20 cellular contexts compared by ENCODE assay signal in genomic region chr6:105816875-105817274, GRCh38.
DNase-seq lines count a peak whose midpoint lies in the region; ATAC-seq, FAIRE-seq and TF ChIP-seq lines count a peak whose summit lies in the region.
"Had no signal": no experiment of that assay in that cellular context is flagged by ENCODE, and none has a peak within 500 bp of the region (broad histone marks: within the 10 kb centered on the region; RNA-seq: fewer than 3 reads in every experiment).

No MANE protein-coding gene starts in this region.

- BruUV-seq in HepG2 (replicated peaks; lab: Mats Ljungman, UMichigan) (no TSS peak), K562 (replicated peaks; lab: Mats Ljungman, UMichigan) (no TSS peak)

- H2AFZ ChIP-seq in HepG2 (ENCODE audit: low read length) (no peak overlapping the region), K562 (ENCODE audit: low read depth, low read length) (peak overlapping the region; percentile 59), keratinocyte (ENCODE audit: control insufficient read depth, low read length) (peak overlapping the region; percentile 75)
- H2AFZ ChIP-seq: GM23248 had no signal

- H3K79me2 ChIP-seq in HepG2 (ENCODE audit: insufficient read depth, low read length) = no peaks in the 10 kb centered on the region
- no peaks in the 10 kb centered on the region for H3K79me2 ChIP-seq in K562 (ENCODE audit: control insufficient read depth, insufficient read depth, low read length)
- H3K79me2 ChIP-seq in keratinocyte (ENCODE audit: control insufficient read depth, insufficient read depth, low read length) = no peaks in the 10 kb centered on the region

- H3K27ac ChIP-seq in HepG2 (ENCODE audit: extremely low read length, insufficient read depth, low read length) = no peak overlapping the region
- H3K27ac ChIP-seq in right lobe of liver = no peak overlapping the region
- H3K27ac ChIP-seq in K562 (ENCODE audit: extremely low read depth, low read depth, low read length) = no peak overlapping the region
- no peak overlapping the region for H3K27ac ChIP-seq in keratinocyte (ENCODE audit: control insufficient read depth, insufficient read depth, low read length)
- H3K27ac ChIP-seq: GM23248 had no signal

- DNase-seq in HepG2 (ENCODE audit: low spot score) (no peak), right lobe of liver (no peak), GM12892 (ENCODE audit: insufficient read length) (no peak), K562 (ENCODE audit: extremely low read depth in 1 of 4, low spot score in 3 of 4) (no peak), keratinocyte (ENCODE audit: low read depth, low spot score) (no peak)
- DNase-seq: 8988T; Calu3; CD4-positive, alpha-beta memory T cell; DMS53; DMS79 treated with DMSO at 0.1 percent for 48 hours; GDM1; GM23248; H7; HCEC 1CT had no signal

- POLR2A ChIA-PET in HepG2 (lab: Yijun Ruan, JAX) = no interaction called here
- POLR2A ChIA-PET in K562 (lab: Yijun Ruan, JAX) = interaction anchor here (1.0 kb wide), 1 partner anchor 15 kb away, joined by 3 read pairs; no protein-coding TSS in a partner anchor

- H3K27me3 ChIP-seq in HepG2 (ENCODE audit: control insufficient read depth in 1 of 2, insufficient read depth in 2 of 2, low read length in 2 of 2) = 0 out of 5 replicates have a peak, but pooled peaks cover 0 to 10% of the 10 kb centered on the region in 2 experiments
- H3K27me3 ChIP-seq in right lobe of liver = no peaks in the 10 kb centered on the region
- H3K27me3 ChIP-seq in K562 (ENCODE audit: control insufficient read depth in 2 of 2, insufficient read depth in 2 of 2, low read length in 2 of 2) = no peaks in the 10 kb centered on the region
- H3K27me3 ChIP-seq in keratinocyte (ENCODE audit: control insufficient read depth, extremely low read depth, insufficient read depth, low read length) = no peaks in the 10 kb centered on the region

- intact Hi-C loops in HepG2 (cut with micrococcal nuclease; ENCODE audit: unreplicated experiment) (no loop called here), right lobe of liver (cut with DNase I) (no loop called here), K562 (cut with micrococcal nuclease) (loop anchor here (10.0 kb wide), 1 partner anchor 498 kb away; no protein-coding TSS in a partner anchor)

- H4K20me1 ChIP-seq in HepG2 (ENCODE audit: insufficient read depth, low read length) (no peaks in the 10 kb centered on the region), K562 (replicated peaks; ENCODE audit: control insufficient read depth, insufficient read depth, low read length) (no peaks in the 10 kb centered on the region), keratinocyte (ENCODE audit: control insufficient read depth, extremely low read depth, insufficient read depth, low read length) (no peaks in the 10 kb centered on the region)

- H3K4me3 ChIP-seq in HepG2 (replicated peaks in 1 of 3; ENCODE audit: insufficient read depth in 1 of 3, low read depth in 2 of 3, low read length in 3 of 3) = no peak overlapping the region
- no peak overlapping the region for H3K4me3 ChIP-seq in right lobe of liver
- no peak overlapping the region for H3K4me3 ChIP-seq in K562
- no peak overlapping the region for H3K4me3 ChIP-seq in keratinocyte (ENCODE audit: control insufficient read depth in 2 of 3, extremely low read depth in 1 of 3, insufficient read depth in 2 of 3, low read depth in 1 of 3, low read length in 3 of 3)
- H3K4me3 ChIP-seq: GM12878, GM23248 had no signal

- H3K9ac ChIP-seq in HepG2 (ENCODE audit: insufficient read depth, low read depth, low read length) = no peak overlapping the region
- no peak overlapping the region for H3K9ac ChIP-seq in K562 (ENCODE audit: insufficient read depth in 1 of 2, low read depth in 2 of 2, low read length in 2 of 2)
- no peak overlapping the region for H3K9ac ChIP-seq in keratinocyte (ENCODE audit: control insufficient read depth, extremely low read depth, insufficient read depth, low read length)
- H3K9ac ChIP-seq: GM23248 had no signal

- TF ChIP-seq CTCF in HepG2 (CRISPR knock-in tag; IDR thresholded peaks at IDR 0.05) (no peak), right lobe of liver (IDR thresholded peaks at IDR 0.05) (no peak), K562 (IDR thresholded peaks at IDR 0.05 in 2 of 3, conservative IDR thresholded peaks at IDR 0.05 in 1 of 3; ENCODE audit: insufficient read depth in 2 of 3, low read depth in 1 of 3, low read length in 3 of 3) (no peak), keratinocyte (optimal IDR thresholded peaks at IDR 0.05 in 1 of 3, IDR thresholded peaks at IDR 0.05 in 1 of 3, conservative IDR thresholded peaks at IDR 0.05 in 1 of 3; ENCODE audit: extremely low read depth in 1 of 3, insufficient read depth in 2 of 3, low read length in 3 of 3) (no peak)

- no peak for TF ChIP-seq RAD21 in HepG2 (CRISPR knock-in tag; IDR thresholded peaks at IDR 0.05)
- no peak for TF ChIP-seq RAD21 in K562 (CRISPR knock-in tag; conservative IDR thresholded peaks at IDR 0.05 in 1 of 2, IDR thresholded peaks at IDR 0.05 in 1 of 2)

- in situ Hi-C loops in HepG2 (cut with HindIII; ENCODE audit: extremely low pct_ligation_motif_present, low pct_unique_long_range_greater_than_20kb) (no loop called here), K562 (cut with MboI) (no loop called here)

- H3K9me3 ChIP-seq in HepG2 (ENCODE audit: low read length) (no peaks in the 10 kb centered on the region), right lobe of liver (no peaks in the 10 kb centered on the region), K562 (replicated peaks; ENCODE audit: control insufficient read depth, insufficient read depth, low read depth, low read length) (no peaks in the 10 kb centered on the region; the same call in 1 of the 2 replicates), keratinocyte (ENCODE audit: control insufficient read depth, low read depth, low read length) (no peaks in the 10 kb centered on the region)

- no peaks in the 10 kb centered on the region for H3K4me1 ChIP-seq in HepG2 (ENCODE audit: insufficient read depth, low read length)
- no peaks in the 10 kb centered on the region for H3K4me1 ChIP-seq in right lobe of liver
- H3K4me1 ChIP-seq in K562 (replicated peaks in 1 of 2; ENCODE audit: control insufficient read depth in 2 of 2, insufficient read depth in 2 of 2, low read length in 2 of 2) = peaks cover 7 to 36% of the 10 kb centered on the region in 2 experiments; a peak in 4 of 5 replicates
- H3K4me1 ChIP-seq in keratinocyte (ENCODE audit: control insufficient read depth, extremely low read depth, insufficient read depth, low read length) = peaks cover 4% of the 10 kb centered on the region

- no peak overlapping the region for H3K4me2 ChIP-seq in HepG2 (ENCODE audit: low read depth, low read length)
- no peak overlapping the region for H3K4me2 ChIP-seq in K562 (ENCODE audit: insufficient read depth, low read length)
- no peak overlapping the region for H3K4me2 ChIP-seq in keratinocyte (ENCODE audit: control insufficient read depth, extremely low read depth, insufficient read depth, low read depth, low read length)

- H3K36me3 ChIP-seq in HepG2 (replicated peaks in 1 of 2; ENCODE audit: control insufficient read depth in 1 of 2, insufficient read depth in 2 of 2, low read length in 2 of 2) = no peaks in the 10 kb centered on the region
- no peaks in the 10 kb centered on the region for H3K36me3 ChIP-seq in right lobe of liver
- no peaks in the 10 kb centered on the region for H3K36me3 ChIP-seq in K562 (ENCODE audit: control insufficient read depth, insufficient read depth, low read length)
- no peaks in the 10 kb centered on the region for H3K36me3 ChIP-seq in keratinocyte (ENCODE audit: control insufficient read depth in 2 of 2, extremely low read depth in 1 of 2, insufficient read depth in 2 of 2, low read length in 2 of 2)

- FAIRE-seq in HepG2 (lab: Jason Lieb, UNC) (no peak), GM12892 (lab: Jason Lieb, UNC) (peak; percentile 51), K562 (lab: Jason Lieb, UNC) (no peak), keratinocyte (lab: Jason Lieb, UNC) (no peak)
- FAIRE-seq: GM12878, GM18507, H1 had no signal

- no peak for TF ChIP-seq POLR2A in HepG2 (IDR thresholded peaks at IDR 0.05; ENCODE audit: insufficient read depth in 1 of 2, low read depth in 2 of 2, low read length in 2 of 2)
- TF ChIP-seq POLR2A in right lobe of liver (IDR thresholded peaks at IDR 0.05) = no peak
- TF ChIP-seq POLR2A in GM12892 (IDR thresholded peaks at IDR 0.05; ENCODE audit: low read depth, low read length) = no peak
- TF ChIP-seq POLR2A in K562 (conservative IDR thresholded peaks at IDR 0.05) = no peak

- dilution Hi-C loops in keratinocyte (cut with MboI; ENCODE audit: extremely low pct_ligation_motif_present, low sequenced_read_pairs) = no loop called here

- no peak for TF ChIP-seq EP300 in HepG2 (IDR thresholded peaks at IDR 0.05; ENCODE audit: low read depth in 2 of 2, low read length in 2 of 2)
- TF ChIP-seq EP300 in HepG2 (CRISPR knock-in tag; IDR thresholded peaks at IDR 0.05; ENCODE audit: borderline replicate concordance) = no peak
- no peak for TF ChIP-seq EP300 in K562 (IDR thresholded peaks at IDR 0.05; ENCODE audit: low read length)

- 40% methylated on average over 3 of the region's 3 CpGs for WGBS in HepG2 (ENCODE audit: low lambda C conversion rate)
- WGBS in right lobe of liver (ENCODE audit: insufficient coverage, low coverage, low lambda C conversion rate, missing lambda C conversion rate) = 70% methylated on average over 3 of the region's 3 CpGs
- WGBS in K562 (ENCODE audit: insufficient coverage, low coverage, missing lambda C conversion rate) = 41% methylated on average over 3 of the region's 3 CpGs

- ATAC-seq in HepG2 = no peak
- ATAC-seq in right lobe of liver = no peak
- ATAC-seq in K562 = no peak
- ATAC-seq in HG02884 (IDR thresholded peaks at IDR 0.05; ENCODE audit: unreplicated experiment) = no peak
- no peak for ATAC-seq in GM21390 (IDR thresholded peaks at IDR 0.05; ENCODE audit: unreplicated experiment)
- no peak for ATAC-seq in GM21360 (IDR thresholded peaks at IDR 0.05; ENCODE audit: unreplicated experiment)

- H3K9me1 ChIP-seq in K562 (ENCODE audit: control insufficient read depth, insufficient read depth, low read length) (no peaks in the 10 kb centered on the region), keratinocyte (ENCODE audit: control insufficient read depth, extremely low read depth, insufficient read depth, low read length) (no peaks in the 10 kb centered on the region)

- CTCF ChIA-PET in HepG2 (lab: Yijun Ruan, JAX; ENCODE audit: low intra/inter-chr PET ratio, low total read pairs) = no interaction called here
- CTCF ChIA-PET in K562 (lab: Yijun Ruan, JAX; ENCODE audit: low intra/inter-chr PET ratio) = interaction anchor here (0.7 kb wide), 1 partner anchor 104 kb away, joined by 4 read pairs; no protein-coding TSS in a partner anchor

TF ChIP-seq in HepG2, 621 proteins besides CTCF, POLR2A, EP300 and RAD21 (continues in another document):
- TF ChIP-seq LBX2 (CRISPR knock-in tag; IDR thresholded peaks at IDR 0.05; ENCODE audit: borderline replicate concordance) = no peak

TF ChIP-seq in K562, 482 proteins besides CTCF, POLR2A, EP300 and RAD21 (continues in another document):
- no peak for TF ChIP-seq CREB3 (tag; conservative IDR thresholded peaks at IDR 0.05; ENCODE audit: low read depth)

Comparison
In these comparisons a context has a peak if more than half of its experiments do, and no peak if none do; other contexts are left out.
1. Of the 241 proteins assayed by ChIP-seq in both HepG2 and K562: peak only in HepG2: MAFF and MAFK; only in K562: MAFG; in both: none; in neither: 238.